Comparison of ENCODE assay signal across 26 cellular contexts in the genomic region with DNA sequence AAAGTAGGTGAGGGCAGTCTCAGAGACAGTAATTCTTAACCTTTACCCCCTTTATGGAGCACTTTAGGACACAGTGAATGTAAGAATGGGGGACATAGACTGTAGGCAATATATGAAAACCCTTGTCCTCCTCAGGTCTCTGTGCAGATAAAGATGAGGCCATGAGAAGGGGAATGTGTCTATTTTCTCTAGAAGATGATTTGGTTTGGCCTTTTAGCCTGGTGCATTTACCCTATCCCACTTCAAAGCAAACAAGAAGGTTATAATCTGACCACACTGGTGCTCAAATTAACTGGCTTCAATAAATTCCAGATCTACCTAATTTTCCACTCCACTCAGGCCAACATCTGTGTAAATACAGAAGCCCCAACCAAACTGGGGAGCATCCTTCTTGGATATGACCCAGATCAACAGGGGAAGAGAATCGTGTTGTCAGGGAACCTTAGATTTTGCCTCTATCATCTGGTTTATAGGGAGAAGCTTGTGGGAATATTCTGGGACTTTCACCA. TPM values are rescaled to one million over a fixed set of nuclear protein-coding genes. Genes with fewer than 3 reads are reported as not detected.
DNase-seq lines count a peak whose midpoint lies in the region; ATAC-seq and TF ChIP-seq lines count a peak whose summit lies in the region.
"Had no signal": no experiment of that assay in that cellular context is flagged by ENCODE, and none has a peak within 500 bp of the region (broad histone marks: within the 10 kb centered on the region; RNA-seq: fewer than 3 reads in every experiment).

No MANE protein-coding gene starts in this region.

- peak overlapping the region; percentile 90 for H3K27ac Mint-ChIP-seq in activated T-cell treated with anti-CD3 and anti-CD28 coated beads, Interleukin-2, amount 50 U/mL, for 24 hours
- peak overlapping the region; percentile 89 for H3K27ac Mint-ChIP-seq in activated naive CD8-positive, alpha-beta T cell treated with anti-CD3 and anti-CD28 coated beads, Interleukin-2, amount 50 U/mL, for 24 hours
- H3K27ac Mint-ChIP-seq in stimulated activated naive B cell treated with anti-CD40 and anti-IgM and Interleukin-4, amounts not matched to agents 10 μg/mL and 1 μg/mL and 100 μg/mL, for 72 hours, result peak overlapping the region; percentile 92
- H3K27ac Mint-ChIP-seq: nephron had no signal

- POLR2A ChIA-PET in PC-3 (lab: Charles Lee; ENCODE audit: unreplicated experiment), result no interaction called here

- H3K4me2 ChIP-seq in PC-3 (ENCODE audit: low read length), result no peak overlapping the region

- no peak for TF ChIP-seq POLR2A in adrenal gland (IDR thresholded peaks at IDR 0.05)

- intact Hi-C loops in adrenal gland (cut with DNase I) (no loop called here), PC-3 (cut with micrococcal nuclease) (no loop called here)

- H3K36me3 Mint-ChIP-seq in activated T-cell treated with anti-CD3 and anti-CD28 coated beads, Interleukin-2, amount 50 U/mL, for 24 hours (ENCODE audit: low read depth), result peaks cover 24% of the 10 kb centered on the region
- peaks cover 10% of the 10 kb centered on the region for H3K36me3 Mint-ChIP-seq in activated naive CD8-positive, alpha-beta T cell treated with anti-CD3 and anti-CD28 coated beads, Interleukin-2, amount 50 U/mL, for 24 hours (ENCODE audit: low read depth)
- H3K36me3 Mint-ChIP-seq in stimulated activated naive B cell treated with anti-CD40 and anti-IgM and Interleukin-4, amounts not matched to agents 10 μg/mL and 1 μg/mL and 100 μg/mL, for 72 hours, result peaks cover 4 to 18% of the 10 kb centered on the region in 2 donors

- H3K9me3 ChIP-seq in adrenal gland (replicated peaks in 1 of 3), result no peaks in the 10 kb centered on the region
- H3K9me3 ChIP-seq in PC-3 (ENCODE audit: low read length), result no peaks in the 10 kb centered on the region
- H3K9me3 ChIP-seq: esophagus muscularis mucosa, gastrocnemius medialis, thoracic aorta had no signal

- H3K9me3 Mint-ChIP-seq in activated T-cell treated with anti-CD3 and anti-CD28 coated beads, Interleukin-2, amount 50 U/mL, for 24 hours, result no peaks in the 10 kb centered on the region
- H3K9me3 Mint-ChIP-seq in activated naive CD8-positive, alpha-beta T cell treated with anti-CD3 and anti-CD28 coated beads, Interleukin-2, amount 50 U/mL, for 24 hours, result no peaks in the 10 kb centered on the region
- H3K9me3 Mint-ChIP-seq in stimulated activated naive B cell treated with anti-CD40 and anti-IgM and Interleukin-4, amounts not matched to agents 10 μg/mL and 1 μg/mL and 100 μg/mL, for 72 hours, result no peaks in the 10 kb centered on the region
- H3K9me3 Mint-ChIP-seq: nephron had no signal

- H3K9ac ChIP-seq in PC-3 (ENCODE audit: low read length), result no peak overlapping the region
- H3K9ac ChIP-seq: GM23248 had no signal

- TF ChIP-seq CTCF in adrenal gland (IDR thresholded peaks at IDR 0.05) (no peak), PC-3 (conservative IDR thresholded peaks at IDR 0.05; ENCODE audit: low read depth, low read length) (no peak)

- DNase-seq in activated T-cell treated with anti-CD3 and anti-CD28 coated beads, Interleukin-2, amount 50 U/mL, for 24 hours, result no peak
- DNase-seq in activated T-cell treated with anti-CD3 and anti-CD28 coated beads, Interleukin-2, amount 50 U/mL, for 1 hour, result no peak
- DNase-seq in M059J (ENCODE audit: low read depth), result peak; percentile 62
- no peak for DNase-seq in activated naive CD8-positive, alpha-beta T cell treated with anti-CD3 and anti-CD28 coated beads, Interleukin-2, amount 50 U/mL, for 24 hours
- no peak for DNase-seq in stimulated activated naive B cell treated with anti-CD40 and anti-IgM and Interleukin-4, amounts not matched to agents 10 μg/mL and 1 μg/mL and 100 μg/mL, for 72 hours
- no peak for DNase-seq in adrenal gland
- DNase-seq in inferior parietal cortex (ENCODE audit: extremely low spot score), result no peak
- DNase-seq in PC-3, result no peak
- DNase-seq: activated gamma-delta T cell; cerebellar nuclear complex; effector CD4-positive, alpha-beta T cell; gastrocnemius medialis; GM23248; mesendoderm; MM.1S; NCI-H1436; NCI-H524 treated with DMSO at 0.1 percent for 48 hours; posterior cingulate gyrus; Right ventricle myocardium superior; stimulated activated CD4-positive, alpha-beta T cell treated with anti-CD3 and anti-CD28 coated beads, Interleukin-15, amount 100 ng/mL, for 24 hours had no signal

- H3K9me2 ChIP-seq in PC-3 (replicated peaks; ENCODE audit: low read length), result no peaks in the 10 kb centered on the region

- H3K4me3 Mint-ChIP-seq in activated T-cell treated with anti-CD3 and anti-CD28 coated beads, Interleukin-2, amount 50 U/mL, for 24 hours, result no peak overlapping the region
- peak overlapping the region; percentile 46 for H3K4me3 Mint-ChIP-seq in activated naive CD8-positive, alpha-beta T cell treated with anti-CD3 and anti-CD28 coated beads, Interleukin-2, amount 50 U/mL, for 24 hours
- peak overlapping the region in 1 of 2 donors; percentile 49 for H3K4me3 Mint-ChIP-seq in stimulated activated naive B cell treated with anti-CD40 and anti-IgM and Interleukin-4, amounts not matched to agents 10 μg/mL and 1 μg/mL and 100 μg/mL, for 72 hours
- H3K4me3 Mint-ChIP-seq: nephron had no signal

- peaks cover 85% of the 10 kb centered on the region for H3K4me1 Mint-ChIP-seq in activated T-cell treated with anti-CD3 and anti-CD28 coated beads, Interleukin-2, amount 50 U/mL, for 24 hours (ENCODE audit: low read depth)
- H3K4me1 Mint-ChIP-seq in activated naive CD8-positive, alpha-beta T cell treated with anti-CD3 and anti-CD28 coated beads, Interleukin-2, amount 50 U/mL, for 24 hours, result peaks cover 86% of the 10 kb centered on the region
- H3K4me1 Mint-ChIP-seq in stimulated activated naive B cell treated with anti-CD40 and anti-IgM and Interleukin-4, amounts not matched to agents 10 μg/mL and 1 μg/mL and 100 μg/mL, for 72 hours, result peaks cover 41 to 71% of the 10 kb centered on the region in 2 donors

- ATAC-seq in activated naive CD8-positive, alpha-beta T cell treated with anti-CD3 and anti-CD28 coated beads, Interleukin-2, amount 50 U/mL, for 24 hours, result peak; percentile 75
- peak; percentile 49 to 80 for ATAC-seq in stimulated activated naive B cell treated with anti-CD40 and anti-IgM and Interleukin-4, amounts not matched to agents 10 μg/mL and 1 μg/mL and 100 μg/mL, for 72 hours (replicated peaks)
- no peak for ATAC-seq in PC-3
- ATAC-seq: gastrocnemius medialis, GM12878, sciatic nerve had no signal

- H3K36me3 ChIP-seq in adrenal gland (replicated peaks in 1 of 2), result no peaks in the 10 kb centered on the region
- no peaks in the 10 kb centered on the region for H3K36me3 ChIP-seq in PC-3 (ENCODE audit: low read depth, low read length)
- H3K36me3 ChIP-seq: esophagus muscularis mucosa, gastrocnemius medialis, thoracic aorta had no signal

- H3K27ac ChIP-seq in adrenal gland (no peak overlapping the region), PC-3 (ENCODE audit: low read length) (no peak overlapping the region)
- H3K27ac ChIP-seq: esophagus muscularis mucosa, GM23248, HL-60, thoracic aorta had no signal

- no peaks in the 10 kb centered on the region for H3K27me3 ChIP-seq in adrenal gland
- H3K27me3 ChIP-seq in PC-3 (ENCODE audit: low read length), result no peaks in the 10 kb centered on the region
- H3K27me3 ChIP-seq: esophagus muscularis mucosa, gastrocnemius medialis had no signal

- H2AFZ ChIP-seq in PC-3 (ENCODE audit: low read length), result no peak overlapping the region
- H2AFZ ChIP-seq: GM23248 had no signal

- BruUV-seq in PC-3 (replicated peaks; lab: Mats Ljungman, UMichigan), result no TSS peak

- WGBS in adrenal gland, 4 donors, result 69 to 95% (median 88%) methylated on average over 1 of the region's 1 CpG

- no peaks in the 10 kb centered on the region for H3K79me2 ChIP-seq in PC-3 (ENCODE audit: low read length)

- no peaks in the 10 kb centered on the region for H3K4me1 ChIP-seq in adrenal gland (replicated peaks in 1 of 2)
- H3K4me1 ChIP-seq in PC-3 (ENCODE audit: insufficient read depth, low read length), result no peaks in the 10 kb centered on the region
- H3K4me1 ChIP-seq: esophagus muscularis mucosa had no signal

- CTCF ChIA-PET in PC-3 (lab: Charles Lee), result no interaction called here

- H3K4me3 ChIP-seq in adrenal gland (no peak overlapping the region), PC-3 (ENCODE audit: low read length) (no peak overlapping the region)
- H3K4me3 ChIP-seq: esophagus muscularis mucosa, gastrocnemius medialis, GM12878, GM23248, thoracic aorta had no signal

- no peaks in the 10 kb centered on the region for H3F3A ChIP-seq in PC-3 (ENCODE audit: low read length, unreplicated experiment)

- no peaks in the 10 kb centered on the region for H4K20me1 ChIP-seq in PC-3 (ENCODE audit: low read length)

- H3K27me3 Mint-ChIP-seq in activated T-cell treated with anti-CD3 and anti-CD28 coated beads, Interleukin-2, amount 50 U/mL, for 24 hours, result no peaks in the 10 kb centered on the region
- H3K27me3 Mint-ChIP-seq in activated naive CD8-positive, alpha-beta T cell treated with anti-CD3 and anti-CD28 coated beads, Interleukin-2, amount 50 U/mL, for 24 hours, result no peaks in the 10 kb centered on the region
- no peaks in the 10 kb centered on the region for H3K27me3 Mint-ChIP-seq in stimulated activated naive B cell treated with anti-CD40 and anti-IgM and Interleukin-4, amounts not matched to agents 10 μg/mL and 1 μg/mL and 100 μg/mL, for 72 hours

RNA-seq across cellular contexts. Expression of a gene that starts 42.4 kb away (rescaled TPM):
- 18.6 and 22.9 TPM in 2 replicates for total RNA-seq in M059J (2014; rRNA removed; shearing (Covaris generic))
- total RNA-seq in adrenal gland (10 to 100 TPM in 1 of 8 donors, 1 to 10 TPM in 7; 2.6 to 16.2 (median 4.3) TPM), PC-3 (2014; rRNA removed) (0.44 and 0.52 TPM in 2 replicates)
- polyA plus RNA-seq in adrenal gland, result 1 to 10 TPM; 1.7 to 4.3 (median 2.3) TPM
